1 cellular context compared by ENCODE assay signal in the genomic region with DNA sequence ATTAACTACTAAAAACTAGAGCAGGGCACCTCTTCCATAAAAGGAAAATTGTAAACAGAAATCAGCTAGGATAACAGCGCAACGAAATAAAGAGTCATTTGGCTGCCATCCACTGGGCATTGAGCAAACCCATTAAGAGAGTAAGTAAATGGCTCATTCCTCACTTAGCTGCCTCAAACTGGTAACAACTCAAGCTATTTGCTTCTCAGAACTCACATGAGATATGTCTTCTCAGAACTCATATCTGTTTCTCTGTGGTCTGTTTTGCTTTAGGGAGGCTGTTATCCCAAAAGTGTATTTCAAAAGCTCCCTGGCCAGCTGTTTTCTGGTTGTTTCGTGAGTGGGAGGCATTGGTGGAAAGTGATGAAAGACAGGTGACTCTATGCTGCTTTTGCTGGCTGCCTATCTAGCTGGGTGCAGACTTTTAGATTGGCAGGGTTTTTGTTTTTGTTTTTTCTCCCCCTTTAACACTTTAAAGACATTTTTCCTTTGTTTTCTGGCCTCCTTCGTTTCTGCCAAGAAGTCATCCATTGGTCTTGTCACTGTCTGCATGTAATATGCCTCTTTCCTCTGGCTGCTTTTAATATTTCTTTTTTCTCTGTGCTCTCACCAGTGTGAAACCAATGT.
TF ChIP-seq lines count a peak whose summit lies in the region.

No MANE protein-coding gene starts in this region.

TF ChIP-seq in K562, 482 proteins besides CTCF, POLR2A, EP300 and RAD21 (continued from another document and continues in another):
- TF ChIP-seq PHB2 (IDR thresholded peaks at IDR 0.05; ENCODE audit: low read depth) (no peak), EGR1 (conservative IDR thresholded peaks at IDR 0.05) (peak; percentile 88), POLR2B (IDR thresholded peaks at IDR 0.05; ENCODE audit: low read depth, partially characterized antibody) (no peak), ZBTB17 (CRISPR knock-in tag; IDR thresholded peaks at IDR 0.05) (0 out of 2 replicates have a peak, but pooled peaks have one; percentile 47), GABPB2 (CRISPR knock-in tag; conservative IDR thresholded peaks at IDR 0.05) (no peak), C11orf30 (IDR thresholded peaks at IDR 0.05; ENCODE audit: low read depth) (no peak), DEAF1 (CRISPR knock-in tag; IDR thresholded peaks at IDR 0.05) (no peak), HDAC2 (IDR thresholded peaks at IDR 0.05) (peak; percentile 98), SNRNP70 (optimal IDR thresholded peaks at IDR 0.05; ENCODE audit: low read depth, low read length) (no peak), TOE1 (IDR thresholded peaks at IDR 0.05; ENCODE audit: borderline replicate concordance) (peak; percentile 70; the same call in 1 of the 2 replicates), TOE1 (CRISPR knock-in tag; IDR thresholded peaks at IDR 0.05; ENCODE audit: borderline replicate concordance, low read depth) (no peak), HINFP (tag; conservative IDR thresholded peaks at IDR 0.05; ENCODE audit: low read depth) (no peak), MTA1 (IDR thresholded peaks at IDR 0.05; ENCODE audit: borderline replicate concordance) (peak; percentile 80), PHB (CRISPR knock-in tag; IDR thresholded peaks at IDR 0.05) (no peak), ZNF354B (CRISPR knock-in tag; IDR thresholded peaks at IDR 0.05) (no peak), TAF15 (IDR thresholded peaks at IDR 0.05; ENCODE audit: low read depth, low read length) (no peak), NFYB (IDR thresholded peaks at IDR 0.05; ENCODE audit: extremely low read depth, insufficient read length) (no peak), HDAC3 (IDR thresholded peaks at IDR 0.05; ENCODE audit: borderline replicate concordance, partially characterized antibody) (peak; percentile 88), CHD4 (IDR thresholded peaks at IDR 0.05; ENCODE audit: insufficient read depth, insufficient replicate concordance, low read depth, low read length, poor library complexity, severe bottlenecking) (no peak), ZNF444 (CRISPR knock-in tag; IDR thresholded peaks at IDR 0.05) (no peak), ZBTB5 (IDR thresholded peaks at IDR 0.05) (no peak), ATF1 (CRISPR knock-in tag; IDR thresholded peaks at IDR 0.05) (no peak), ATF1 (tag; IDR thresholded peaks at IDR 0.05) (peak; percentile 67), BHLHE40 (IDR thresholded peaks at IDR 0.05; ENCODE audit: low read length) (peak; percentile 85), ZNF717 (CRISPR knock-in tag; IDR thresholded peaks at IDR 0.05) (no peak), HNRNPH1 (optimal IDR thresholded peaks at IDR 0.05; ENCODE audit: low read depth, low read length) (no peak), ELF4 (CRISPR knock-in tag; IDR thresholded peaks at IDR 0.05) (peak; percentile 82), FOSL1 (tag; conservative IDR thresholded peaks at IDR 0.05) (peak; percentile 61), TCF3 (CRISPR knock-in tag; IDR thresholded peaks at IDR 0.05) (peak; percentile 92), SRSF9 (IDR thresholded peaks at IDR 0.05; ENCODE audit: borderline replicate concordance, low read depth, low read length) (no peak), ZNF165 (CRISPR knock-in tag; IDR thresholded peaks at IDR 0.05; ENCODE audit: borderline replicate concordance) (no peak), NFXL1 (CRISPR knock-in tag; IDR thresholded peaks at IDR 0.05) (no peak), ZNF280A (IDR thresholded peaks at IDR 0.05; ENCODE audit: low read depth, partially characterized antibody) (no peak), PHF8 (IDR thresholded peaks at IDR 0.05; ENCODE audit: borderline replicate concordance, low read length) (no peak)
- TF ChIP-seq, protein P1, sequence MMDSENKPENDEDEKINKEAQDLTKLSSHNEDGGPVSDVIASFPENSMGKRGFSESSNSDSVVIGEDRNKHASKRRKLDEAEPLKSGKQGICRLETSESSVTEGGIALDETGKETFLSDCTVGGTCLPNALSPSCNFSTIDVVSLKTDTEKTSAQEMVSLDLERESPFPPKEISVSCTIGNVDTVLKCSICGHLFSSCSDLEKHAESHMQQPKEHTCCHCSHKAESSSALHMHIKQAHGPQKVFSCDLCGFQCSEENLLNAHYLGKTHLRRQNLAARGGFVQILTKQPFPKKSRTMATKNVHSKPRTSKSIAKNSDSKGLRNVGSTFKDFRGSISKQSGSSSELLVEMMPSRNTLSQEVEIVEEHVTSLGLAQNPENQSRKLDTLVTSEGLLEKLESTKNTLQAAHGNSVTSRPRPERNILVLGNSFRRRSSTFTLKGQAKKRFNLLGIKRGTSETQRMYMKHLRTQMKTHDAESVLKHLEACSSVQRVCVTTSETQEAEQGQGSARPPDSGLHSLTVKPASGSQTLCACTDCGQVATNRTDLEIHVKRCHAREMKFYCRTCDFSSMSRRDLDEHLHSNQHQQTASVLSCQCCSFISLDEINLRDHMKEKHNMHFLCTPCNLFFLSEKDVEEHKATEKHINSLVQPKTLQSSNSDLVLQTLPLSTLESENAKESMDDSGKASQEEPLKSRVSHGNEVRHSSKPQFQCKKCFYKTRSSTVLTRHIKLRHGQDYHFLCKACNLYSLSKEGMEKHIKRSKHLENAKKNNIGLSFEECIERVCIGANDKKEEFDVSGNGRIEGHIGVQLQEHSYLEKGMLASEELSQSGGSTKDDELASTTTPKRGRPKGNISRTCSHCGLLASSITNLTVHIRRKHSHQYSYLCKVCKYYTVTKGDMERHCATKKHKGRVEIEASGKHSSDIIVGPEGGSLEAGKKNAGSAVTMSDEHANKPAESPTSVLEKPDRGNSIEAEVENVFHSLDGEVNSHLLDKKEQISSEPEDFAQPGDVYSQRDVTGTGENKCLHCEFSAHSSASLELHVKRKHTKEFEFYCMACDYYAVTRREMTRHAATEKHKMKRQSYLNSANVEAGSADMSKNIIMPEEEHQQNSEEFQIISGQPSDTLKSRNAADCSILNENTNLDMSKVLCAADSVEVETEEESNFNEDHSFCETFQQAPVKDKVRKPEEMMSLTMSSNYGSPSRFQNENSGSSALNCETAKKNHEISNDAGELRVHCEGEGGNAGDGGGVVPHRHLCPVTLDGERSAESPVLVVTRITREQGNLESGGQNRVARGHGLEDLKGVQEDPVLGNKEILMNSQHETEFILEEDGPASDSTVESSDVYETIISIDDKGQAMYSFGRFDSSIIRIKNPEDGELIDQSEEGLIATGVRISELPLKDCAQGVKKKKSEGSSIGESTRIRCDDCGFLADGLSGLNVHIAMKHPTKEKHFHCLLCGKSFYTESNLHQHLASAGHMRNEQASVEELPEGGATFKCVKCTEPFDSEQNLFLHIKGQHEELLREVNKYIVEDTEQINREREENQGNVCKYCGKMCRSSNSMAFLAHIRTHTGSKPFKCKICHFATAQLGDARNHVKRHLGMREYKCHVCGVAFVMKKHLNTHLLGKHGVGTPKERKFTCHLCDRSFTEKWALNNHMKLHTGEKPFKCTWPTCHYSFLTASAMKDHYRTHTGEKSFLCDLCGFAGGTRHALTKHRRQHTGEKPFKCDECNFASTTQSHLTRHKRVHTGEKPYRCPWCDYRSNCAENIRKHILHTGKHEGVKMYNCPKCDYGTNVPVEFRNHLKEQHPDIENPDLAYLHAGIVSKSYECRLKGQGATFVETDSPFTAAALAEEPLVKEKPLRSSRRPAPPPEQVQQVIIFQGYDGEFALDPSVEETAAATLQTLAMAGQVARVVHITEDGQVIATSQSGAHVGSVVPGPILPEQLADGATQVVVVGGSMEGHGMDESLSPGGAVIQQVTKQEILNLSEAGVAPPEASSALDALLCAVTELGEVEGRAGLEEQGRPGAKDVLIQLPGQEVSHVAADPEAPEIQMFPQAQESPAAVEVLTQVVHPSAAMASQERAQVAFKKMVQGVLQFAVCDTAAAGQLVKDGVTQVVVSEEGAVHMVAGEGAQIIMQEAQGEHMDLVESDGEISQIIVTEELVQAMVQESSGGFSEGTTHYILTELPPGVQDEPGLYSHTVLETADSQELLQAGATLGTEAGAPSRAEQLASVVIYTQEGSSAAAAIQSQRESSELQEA (IDR thresholded peaks at IDR 0.05; ENCODE audit: low read depth), result peak; percentile 66; the same call in 1 of the 2 replicates
- TF ChIP-seq, protein P2, sequence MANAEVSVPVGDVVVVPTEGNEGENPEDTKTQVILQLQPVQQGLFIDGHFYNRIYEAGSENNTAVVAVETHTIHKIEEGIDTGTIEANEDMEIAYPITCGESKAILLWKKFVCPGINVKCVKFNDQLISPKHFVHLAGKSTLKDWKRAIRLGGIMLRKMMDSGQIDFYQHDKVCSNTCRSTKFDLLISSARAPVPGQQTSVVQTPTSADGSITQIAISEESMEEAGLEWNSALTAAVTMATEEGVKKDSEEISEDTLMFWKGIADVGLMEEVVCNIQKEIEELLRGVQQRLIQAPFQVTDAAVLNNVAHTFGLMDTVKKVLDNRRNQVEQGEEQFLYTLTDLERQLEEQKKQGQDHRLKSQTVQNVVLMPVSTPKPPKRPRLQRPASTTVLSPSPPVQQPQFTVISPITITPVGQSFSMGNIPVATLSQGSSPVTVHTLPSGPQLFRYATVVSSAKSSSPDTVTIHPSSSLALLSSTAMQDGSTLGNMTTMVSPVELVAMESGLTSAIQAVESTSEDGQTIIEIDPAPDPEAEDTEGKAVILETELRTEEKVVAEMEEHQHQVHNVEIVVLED (CRISPR knock-in tag; IDR thresholded peaks at IDR 0.05), result no peak
- TF ChIP-seq, protein P3, sequence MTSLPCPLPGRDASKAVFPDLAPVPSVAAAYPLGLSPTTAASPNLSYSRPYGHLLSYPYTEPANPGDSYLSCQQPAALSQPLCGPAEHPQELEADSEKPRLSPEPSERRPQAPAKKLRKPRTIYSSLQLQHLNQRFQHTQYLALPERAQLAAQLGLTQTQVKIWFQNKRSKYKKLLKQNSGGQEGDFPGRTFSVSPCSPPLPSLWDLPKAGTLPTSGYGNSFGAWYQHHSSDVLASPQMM (CRISPR knock-in tag; IDR thresholded peaks at IDR 0.05), result no peak
- TF ChIP-seq, protein P4, sequence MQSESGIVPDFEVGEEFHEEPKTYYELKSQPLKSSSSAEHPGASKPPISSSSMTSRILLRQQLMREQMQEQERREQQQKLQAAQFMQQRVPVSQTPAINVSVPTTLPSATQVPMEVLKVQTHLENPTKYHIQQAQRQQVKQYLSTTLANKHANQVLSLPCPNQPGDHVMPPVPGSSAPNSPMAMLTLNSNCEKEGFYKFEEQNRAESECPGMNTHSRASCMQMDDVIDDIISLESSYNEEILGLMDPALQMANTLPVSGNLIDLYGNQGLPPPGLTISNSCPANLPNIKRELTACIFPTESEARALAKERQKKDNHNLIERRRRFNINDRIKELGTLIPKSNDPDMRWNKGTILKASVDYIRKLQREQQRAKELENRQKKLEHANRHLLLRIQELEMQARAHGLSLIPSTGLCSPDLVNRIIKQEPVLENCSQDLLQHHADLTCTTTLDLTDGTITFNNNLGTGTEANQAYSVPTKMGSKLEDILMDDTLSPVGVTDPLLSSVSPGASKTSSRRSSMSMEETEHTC (IDR thresholded peaks at IDR 0.05), result no peak
